Comparison of ENCODE assay signal across 1 cellular context in the genomic region with DNA sequence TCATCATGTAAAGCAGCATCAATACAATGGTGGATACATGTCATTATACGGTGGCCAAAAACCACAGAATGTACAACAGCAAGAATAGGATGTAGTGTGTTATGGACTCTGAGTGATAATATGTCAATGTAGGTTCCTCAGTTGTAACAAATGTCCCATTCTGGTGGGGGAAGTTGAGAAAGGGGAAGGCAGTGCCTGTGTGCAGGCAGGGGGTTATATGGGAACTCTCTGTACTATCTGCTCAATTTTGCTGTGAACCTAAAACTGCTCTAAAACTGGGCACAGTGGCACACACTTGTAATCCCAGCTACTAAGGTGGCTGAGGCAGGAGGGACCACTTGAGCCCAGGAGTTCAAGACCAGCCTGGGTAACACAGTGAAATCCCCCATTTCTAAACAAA.
A peak's percentile ranks its signal among the peaks of the same experiment; 100 is the strongest.
TF ChIP-seq lines count a peak whose summit lies in the region.

No MANE protein-coding gene starts in this region.

TF ChIP-seq in K562, 482 proteins besides CTCF, POLR2A, EP300 and RAD21 (continued from another document):
- TF ChIP-seq ZNF311 (CRISPR knock-in tag; IDR thresholded peaks at IDR 0.05) (no peak), RBM22 (IDR thresholded peaks at IDR 0.05; ENCODE audit: low read depth, low read length, poor library complexity, severe bottlenecking) (no peak), ZNF133 (CRISPR knock-in tag; IDR thresholded peaks at IDR 0.05) (no peak), SPI1 (IDR thresholded peaks at IDR 0.05; ENCODE audit: borderline replicate concordance, low read depth, low read length) (peak; percentile 42; the same call in 1 of the 2 replicates)
